1 cellular context compared by ENCODE assay signal in the genomic region with DNA sequence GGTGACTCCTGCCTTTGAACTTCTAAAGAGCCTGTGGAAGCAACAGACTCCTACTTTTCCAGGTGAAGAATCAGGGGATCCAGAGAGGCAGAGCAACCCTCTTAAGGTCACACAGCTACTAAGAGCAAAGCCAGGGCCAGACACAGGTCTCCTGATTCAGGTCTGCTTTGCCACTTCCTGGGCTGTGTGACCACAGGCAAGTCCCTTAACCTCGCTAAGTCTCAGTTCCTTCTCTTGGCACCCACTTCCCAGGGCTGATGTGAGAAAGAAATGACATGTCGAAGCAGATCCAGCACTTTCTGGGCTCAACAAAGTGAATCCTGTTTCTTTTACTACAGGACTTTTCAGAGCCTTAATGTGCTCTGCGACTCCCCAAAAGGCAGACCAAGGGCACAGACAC.
TF ChIP-seq lines count a peak whose summit lies in the region.

No MANE protein-coding gene starts in this region.

TF ChIP-seq in K562, 482 proteins besides CTCF, POLR2A, EP300 and RAD21:
- TF ChIP-seq ZNF239 (CRISPR knock-in tag; IDR thresholded peaks at IDR 0.05) (peak; percentile 61), ZFP36 (IDR thresholded peaks at IDR 0.05; ENCODE audit: low read depth, low read length, partially characterized antibody) (peak; percentile 19), RFX5 (IDR thresholded peaks at IDR 0.05; ENCODE audit: low read depth, low read length) (no peak), HOXB6 (CRISPR knock-in tag; IDR thresholded peaks at IDR 0.05; ENCODE audit: borderline replicate concordance) (no peak), MNT (conservative IDR thresholded peaks at IDR 0.05) (no peak)
TF ChIP-seq in K562: peak in this region for 2.
